ENCODE assay signal across 1 cellular context in genomic region chr2:11543337-11544216, GRCh38.
A peak's percentile ranks its signal among the peaks of the same experiment; 100 is the strongest.
TF ChIP-seq lines count a peak whose summit lies in the region.

No MANE protein-coding gene starts in this region.

TF ChIP-seq in HepG2, 621 proteins besides CTCF, POLR2A, EP300 and RAD21 (continued from another document):
- TF ChIP-seq NFAT5 (CRISPR knock-in tag; IDR thresholded peaks at IDR 0.05) (no peak), GMEB1 (CRISPR knock-in tag; IDR thresholded peaks at IDR 0.05; ENCODE audit: borderline replicate concordance) (no peak), ZNF713 (CRISPR knock-in tag; IDR thresholded peaks at IDR 0.05) (no peak), HIVEP1 (CRISPR knock-in tag; IDR thresholded peaks at IDR 0.05) (0 out of 2 replicates have a peak, but pooled peaks have one; percentile 35), CAMTA2 (CRISPR knock-in tag; IDR thresholded peaks at IDR 0.05; ENCODE audit: borderline replicate concordance) (peak; percentile 34; the same call in 1 of the 2 replicates), FOXA1 (IDR thresholded peaks at IDR 0.05) (no peak), FOXA1 (CRISPR knock-in tag; IDR thresholded peaks at IDR 0.05) (peak; percentile 58; the same call in 1 of the 2 replicates), ZNF768 (CRISPR knock-in tag; IDR thresholded peaks at IDR 0.05) (peak; percentile 97), EZH2 (conservative IDR thresholded peaks at IDR 0.05; ENCODE audit: low read depth, low read length) (no peak), ZNF496 (CRISPR knock-in tag; IDR thresholded peaks at IDR 0.05; ENCODE audit: insufficient replicate concordance) (no peak), TBL1XR1 (IDR thresholded peaks at IDR 0.05; ENCODE audit: borderline replicate concordance, low read length, partially characterized antibody) (no peak), ZNF629 (CRISPR knock-in tag; conservative IDR thresholded peaks at IDR 0.05) (no peak), ZNF816 (CRISPR knock-in tag; IDR thresholded peaks at IDR 0.05; ENCODE audit: borderline replicate concordance) (no peak), SAFB2 (CRISPR knock-in tag; IDR thresholded peaks at IDR 0.05; ENCODE audit: borderline replicate concordance, low read depth) (no peak), ZUFSP (CRISPR knock-in tag; IDR thresholded peaks at IDR 0.05; ENCODE audit: borderline replicate concordance) (no peak), ZGPAT (CRISPR knock-in tag; IDR thresholded peaks at IDR 0.05) (no peak), FLYWCH1 (CRISPR knock-in tag; IDR thresholded peaks at IDR 0.05) (0 out of 2 replicates have a peak, but pooled peaks have one; percentile 37), RAD51 (IDR thresholded peaks at IDR 0.05; ENCODE audit: borderline replicate concordance) (no peak)
